8 cellular contexts compared by ENCODE assay signal in genomic region chr6:30885481-30885998, GRCh38. TPM values are rescaled to one million over a fixed set of nuclear protein-coding genes. Genes with fewer than 3 reads are reported as not detected.
A peak's percentile ranks its signal among the peaks of the same experiment; 100 is the strongest.
DNase-seq lines count a peak whose midpoint lies in the region; ATAC-seq and TF ChIP-seq lines count a peak whose summit lies in the region.

No MANE protein-coding gene starts in this region.

- POLR2A ChIA-PET in CD8-positive, alpha-beta T cell (lab: Charles Lee) = interaction anchor here (0.6 to 1.9 kb wide), 4 partner anchors 28 to 325 kb away, joined by 3 to 5 read pairs (median 4); partner anchors contain the start of gene VARS2

- H3K9me3 Mint-ChIP-seq in CD8-positive, alpha-beta T cell = no peaks in the 10 kb centered on the region
- no peaks in the 10 kb centered on the region for H3K9me3 Mint-ChIP-seq in activated naive CD8-positive, alpha-beta T cell treated with anti-CD3 and anti-CD28 coated beads, Interleukin-2, amount 50 U/mL, for 24 hours

- H3K9ac ChIP-seq in HUES48 (ENCODE audit: low read depth, low read length) (peak overlapping the region; percentile 43), iPS-18a (ENCODE audit: low read length) (peak overlapping the region; percentile 74)

- H3K27me3 ChIP-seq in CD8-positive, alpha-beta T cell (ENCODE audit: insufficient read depth, low read length) = no peaks in the 10 kb centered on the region
- no peaks in the 10 kb centered on the region for H3K27me3 ChIP-seq in HUES48 (ENCODE audit: control insufficient read depth, insufficient read depth, low read length)
- no peaks in the 10 kb centered on the region for H3K27me3 ChIP-seq in iPS-18a (ENCODE audit: control insufficient read depth, insufficient read depth, low read length)

- peaks cover 38% of the 10 kb centered on the region for H3K4me1 Mint-ChIP-seq in CD8-positive, alpha-beta T cell (ENCODE audit: low read depth)
- H3K4me1 Mint-ChIP-seq in activated naive CD8-positive, alpha-beta T cell treated with anti-CD3 and anti-CD28 coated beads, Interleukin-2, amount 50 U/mL, for 24 hours = peaks cover 37% of the 10 kb centered on the region

- H3K27ac ChIP-seq in CD8-positive, alpha-beta T cell (ENCODE audit: low read depth, low read length) = no peak overlapping the region
- peak overlapping the region; percentile 94 for H3K27ac ChIP-seq in HUES48 (ENCODE audit: low read depth, low read length)
- H3K27ac ChIP-seq in iPS-18a (ENCODE audit: low read length) = peak overlapping the region; percentile 82
- peak overlapping the region in 20 of 21 experiments; percentile 82 to 98 (median 90) for H3K27ac ChIP-seq in skin epidermis

- H3K27me3 Mint-ChIP-seq in CD8-positive, alpha-beta T cell (ENCODE audit: low read depth) = no peaks in the 10 kb centered on the region
- no peaks in the 10 kb centered on the region for H3K27me3 Mint-ChIP-seq in activated naive CD8-positive, alpha-beta T cell treated with anti-CD3 and anti-CD28 coated beads, Interleukin-2, amount 50 U/mL, for 24 hours

- H3K27ac Mint-ChIP-seq in CD8-positive, alpha-beta T cell = peak overlapping the region; percentile 86
- peak overlapping the region; percentile 19 for H3K27ac Mint-ChIP-seq in activated naive CD8-positive, alpha-beta T cell treated with anti-CD3 and anti-CD28 coated beads, Interleukin-2, amount 50 U/mL, for 24 hours

- peaks cover 38% of the 10 kb centered on the region for H3K4me1 ChIP-seq in CD8-positive, alpha-beta T cell (ENCODE audit: insufficient read depth, low read length)
- H3K4me1 ChIP-seq in HUES48 (ENCODE audit: control insufficient read depth, insufficient read depth, low read length) = peaks cover 47% of the 10 kb centered on the region
- H3K4me1 ChIP-seq in iPS-18a (ENCODE audit: control insufficient read depth, low read depth, low read length) = peaks cover 44% of the 10 kb centered on the region

- peaks cover 7% of the 10 kb centered on the region for H3K36me3 ChIP-seq in CD8-positive, alpha-beta T cell (ENCODE audit: insufficient read depth, low read length)
- H3K36me3 ChIP-seq in HUES48 (ENCODE audit: control insufficient read depth, insufficient read depth, low read length) = peaks cover 22% of the 10 kb centered on the region
- peaks cover 24% of the 10 kb centered on the region for H3K36me3 ChIP-seq in iPS-18a (ENCODE audit: control insufficient read depth, low read depth, low read length)

- peak overlapping the region; percentile 82 for H3K4me3 Mint-ChIP-seq in CD8-positive, alpha-beta T cell
- H3K4me3 Mint-ChIP-seq in activated naive CD8-positive, alpha-beta T cell treated with anti-CD3 and anti-CD28 coated beads, Interleukin-2, amount 50 U/mL, for 24 hours = peak overlapping the region; percentile 81

- H3K9me3 ChIP-seq in CD8-positive, alpha-beta T cell (ENCODE audit: low read length) = no peaks in the 10 kb centered on the region
- H3K9me3 ChIP-seq in HUES48 (ENCODE audit: control insufficient read depth, insufficient read depth, low read length) (no peaks in the 10 kb centered on the region), iPS-18a (ENCODE audit: control insufficient read depth, low read depth, low read length) (no peaks in the 10 kb centered on the region)

- no peak for DNase-seq in CD8-positive, alpha-beta T cell
- no peak for DNase-seq in activated naive CD8-positive, alpha-beta T cell treated with anti-CD3 and anti-CD28 coated beads, Interleukin-2, amount 50 U/mL, for 24 hours
- DNase-seq in HUDEP-2 (lab: John Stamatoyannopoulos, UW; ENCODE audit: unreplicated experiment in 76 of 76) = no peak
- DNase-seq in HPDE6-E6E7 (ENCODE audit: extremely low spot score) = no peak

- intact Hi-C loops in CD8-positive, alpha-beta T cell (cut with DNase I, micrococcal nuclease) = loop anchor here in 1 of 2 experiments (2.0 kb wide), 1 partner anchor 23 kb away; the partner anchor contains the start of gene GTF2H4

- peaks cover 18% of the 10 kb centered on the region for H3K36me3 Mint-ChIP-seq in CD8-positive, alpha-beta T cell
- H3K36me3 Mint-ChIP-seq in activated naive CD8-positive, alpha-beta T cell treated with anti-CD3 and anti-CD28 coated beads, Interleukin-2, amount 50 U/mL, for 24 hours (ENCODE audit: low read depth) = peaks cover 3% of the 10 kb centered on the region

- CTCF ChIA-PET in CD8-positive, alpha-beta T cell (lab: Charles Lee) = interaction anchor here (1.7 to 7.2 kb wide), 3 partner anchors 56 to 202 kb away, joined by 5 to 75 read pairs (median 6); no protein-coding TSS in a partner anchor

- TF ChIP-seq CTCF in CD8-positive, alpha-beta T cell (IDR thresholded peaks at IDR 0.05) = no peak

- H3K4me3 ChIP-seq in CD8-positive, alpha-beta T cell (ENCODE audit: low read depth, low read length) = peak overlapping the region; percentile 55
- H3K4me3 ChIP-seq in HUES48 (ENCODE audit: low read depth, low read length) = peak overlapping the region; percentile 75
- peak overlapping the region; percentile 89 for H3K4me3 ChIP-seq in iPS-18a (ENCODE audit: low read length)
- peak overlapping the region; percentile 55 to 94 (median 68) for H3K4me3 ChIP-seq in skin epidermis

- ATAC-seq in CD8-positive, alpha-beta T cell = peak; percentile 13
- peak; percentile 3 for ATAC-seq in activated naive CD8-positive, alpha-beta T cell treated with anti-CD3 and anti-CD28 coated beads, Interleukin-2, amount 50 U/mL, for 24 hours
- no peak for ATAC-seq in GM18909 (IDR thresholded peaks at IDR 0.05; ENCODE audit: poor library complexity, unreplicated experiment)

RNA-seq across cellular contexts. Expression of gene DDR1, which starts 1.2 kb away (rescaled TPM):
- total RNA-seq in CD8-positive, alpha-beta T cell = 1 to 10 TPM; 5.9 to 8.0 TPM

RNA-seq across cellular contexts. Expression of gene GTF2H4, which starts 22.5 kb away (rescaled TPM):
- 1 to 10 TPM; 7.0 to 7.5 TPM for total RNA-seq in CD8-positive, alpha-beta T cell

RNA-seq across cellular contexts. Expression of gene VARS2, which starts 28.5 kb away (rescaled TPM):
- 10 to 100 TPM; 19.5 to 20.6 TPM for total RNA-seq in CD8-positive, alpha-beta T cell

RNA-seq across cellular contexts. Expression of gene SFTA2, which starts 46.4 kb away (rescaled TPM):
- not detected for total RNA-seq in CD8-positive, alpha-beta T cell

RNA-seq across cellular contexts. Expression of gene MUCL3, which starts 55.2 kb away (rescaled TPM):
- total RNA-seq in CD8-positive, alpha-beta T cell = not detected
